ENCODE assay signal across 15 cellular contexts in genomic region chr3:139357899-139358298, GRCh38. TPM values are rescaled to one million over a fixed set of nuclear protein-coding genes. Genes with fewer than 3 reads are reported as not detected.
DNase-seq lines count a peak whose midpoint lies in the region; ATAC-seq, FAIRE-seq and TF ChIP-seq lines count a peak whose summit lies in the region.
"Had no signal": no experiment of that assay in that cellular context is flagged by ENCODE, and none has a peak within 500 bp of the region (broad histone marks: within the 10 kb centered on the region; RNA-seq: fewer than 3 reads in every experiment).

No MANE protein-coding gene starts in this region.

- H3K4me1 ChIP-seq in HepG2 (ENCODE audit: insufficient read depth, low read length): no peaks in the 10 kb centered on the region
- no peaks in the 10 kb centered on the region for H3K4me1 ChIP-seq in right lobe of liver

- H3K4me1 Mint-ChIP-seq in HFFc6 (ENCODE audit: low read depth): peaks cover 10% of the 10 kb centered on the region; the same call in 1 of the 2 replicates
- peaks cover 25% of the 10 kb centered on the region for H3K4me1 Mint-ChIP-seq in activated T-helper 2 cell treated with anti-CD3 and anti-CD28 coated beads, Interferon-gamma antibody, Interleukin-2, Interleukin-4, amounts not matched to agents 10 μg/mL and 5 μg/mL and 100 μg/mL, durations not matched to agents 14 hours and 24 hours and 36 hours (ENCODE audit: low read depth)
- peaks cover 49% of the 10 kb centered on the region for H3K4me1 Mint-ChIP-seq in stimulated activated naive CD8-positive, alpha-beta T cell treated with anti-CD3 and anti-CD28 coated beads, Interleukin-15, amount 100 ng/mL, for 72 hours

- peaks cover 6% of the 10 kb centered on the region; the same call in 1 of the 2 replicates for H4K20me1 ChIP-seq in HepG2 (ENCODE audit: insufficient read depth, low read length)

- TF ChIP-seq EP300 in HepG2 (IDR thresholded peaks at IDR 0.05; ENCODE audit: low read depth in 2 of 2, low read length in 2 of 2): no peak
- no peak for TF ChIP-seq EP300 in HepG2 (CRISPR knock-in tag; IDR thresholded peaks at IDR 0.05; ENCODE audit: borderline replicate concordance)

- H3K27ac Mint-ChIP-seq in HFFc6: peak overlapping the region; percentile 31; the same call in 1 of the 2 replicates
- peak overlapping the region; percentile 48 for H3K27ac Mint-ChIP-seq in activated T-helper 2 cell treated with anti-CD3 and anti-CD28 coated beads, Interferon-gamma antibody, Interleukin-2, Interleukin-4, amounts not matched to agents 10 μg/mL and 5 μg/mL and 100 μg/mL, durations not matched to agents 14 hours and 24 hours and 36 hours
- H3K27ac Mint-ChIP-seq in stimulated activated naive CD8-positive, alpha-beta T cell treated with anti-CD3 and anti-CD28 coated beads, Interleukin-15, amount 100 ng/mL, for 72 hours: peak overlapping the region; percentile 59 to 84
- H3K27ac Mint-ChIP-seq: dendritic cell treated with granulocyte-macrophage colony-stimulating factor and Interleukin-4, amounts not matched to agents 40 ng/mL and 50 ng/mL, for 4 days had no signal

- no peaks in the 10 kb centered on the region for H3K9me3 Mint-ChIP-seq in HFFc6
- no peaks in the 10 kb centered on the region for H3K9me3 Mint-ChIP-seq in activated T-helper 2 cell treated with anti-CD3 and anti-CD28 coated beads, Interferon-gamma antibody, Interleukin-2, Interleukin-4, amounts not matched to agents 10 μg/mL and 5 μg/mL and 100 μg/mL, durations not matched to agents 14 hours and 24 hours and 36 hours
- no peaks in the 10 kb centered on the region for H3K9me3 Mint-ChIP-seq in stimulated activated naive CD8-positive, alpha-beta T cell treated with anti-CD3 and anti-CD28 coated beads, Interleukin-15, amount 100 ng/mL, for 72 hours
- H3K9me3 Mint-ChIP-seq: dendritic cell treated with granulocyte-macrophage colony-stimulating factor and Interleukin-4, amounts not matched to agents 40 ng/mL and 50 ng/mL, for 4 days; T-cell had no signal

- no peak for TF ChIP-seq POLR2A in HepG2 (IDR thresholded peaks at IDR 0.05; ENCODE audit: insufficient read depth in 1 of 2, low read depth in 2 of 2, low read length in 2 of 2)
- no peak for TF ChIP-seq POLR2A in right lobe of liver (IDR thresholded peaks at IDR 0.05)

- H3K27me3 Mint-ChIP-seq in HFFc6 (ENCODE audit: insufficient read depth): peaks cover 6% of the 10 kb centered on the region
- H3K27me3 Mint-ChIP-seq in activated T-helper 2 cell treated with anti-CD3 and anti-CD28 coated beads, Interferon-gamma antibody, Interleukin-2, Interleukin-4, amounts not matched to agents 10 μg/mL and 5 μg/mL and 100 μg/mL, durations not matched to agents 14 hours and 24 hours and 36 hours (ENCODE audit: low read depth): no peaks in the 10 kb centered on the region
- no peaks in the 10 kb centered on the region for H3K27me3 Mint-ChIP-seq in stimulated activated naive CD8-positive, alpha-beta T cell treated with anti-CD3 and anti-CD28 coated beads, Interleukin-15, amount 100 ng/mL, for 72 hours
- H3K27me3 Mint-ChIP-seq: dendritic cell treated with granulocyte-macrophage colony-stimulating factor and Interleukin-4, amounts not matched to agents 40 ng/mL and 50 ng/mL, for 4 days; T-cell had no signal

- H3K27ac ChIP-seq in HepG2 (ENCODE audit: extremely low read length, insufficient read depth, low read length) (no peak overlapping the region), right lobe of liver (no peak overlapping the region)

- POLR2A ChIA-PET in HepG2 (lab: Yijun Ruan, JAX): no interaction called here

- H3K27me3 ChIP-seq in HepG2 (ENCODE audit: control insufficient read depth in 1 of 2, insufficient read depth in 2 of 2, low read length in 2 of 2): no peaks in the 10 kb centered on the region
- H3K27me3 ChIP-seq in right lobe of liver: no peaks in the 10 kb centered on the region

- H3K4me3 ChIP-seq in HepG2 (replicated peaks in 1 of 3; ENCODE audit: insufficient read depth in 1 of 3, low read depth in 2 of 3, low read length in 3 of 3) (no peak overlapping the region), right lobe of liver (no peak overlapping the region)

- no peaks in the 10 kb centered on the region for H3K79me2 ChIP-seq in HepG2 (ENCODE audit: insufficient read depth, low read length)

- in situ Hi-C loops in HepG2 (cut with HindIII; ENCODE audit: extremely low pct_ligation_motif_present, low pct_unique_long_range_greater_than_20kb): loop anchor here (25.0 kb wide), 1 partner anchor 671 kb away; no protein-coding TSS in a partner anchor

- H3K4me2 ChIP-seq in HepG2 (ENCODE audit: low read depth, low read length): no peak overlapping the region

- no peak for TF ChIP-seq RAD21 in HepG2 (CRISPR knock-in tag; IDR thresholded peaks at IDR 0.05)

- DNase-seq in HepG2 (ENCODE audit: low spot score): no peak
- no peak for DNase-seq in right lobe of liver
- DNase-seq in HFFc6: no peak
- DNase-seq in activated T-helper 2 cell treated with anti-CD3 and anti-CD28 coated beads, Interferon-gamma antibody, Interleukin-2, Interleukin-4, amounts not matched to agents 10 μg/mL and 5 μg/mL and 100 μg/mL, durations not matched to agents 14 hours and 24 hours and 36 hours (ENCODE audit: low spot score): no peak
- peak in 1 of 2 donors; percentile 45 for DNase-seq in stimulated activated naive CD8-positive, alpha-beta T cell treated with anti-CD3 and anti-CD28 coated beads, Interleukin-15, amount 100 ng/mL, for 72 hours
- DNase-seq in GM19240 (ENCODE audit: insufficient read length, low spot score): no peak
- no peak for DNase-seq in GM03348 (ENCODE audit: low spot score)
- no peak for DNase-seq in MV-4-11 (lab: John Stamatoyannopoulos, UW)
- DNase-seq: AML-193, anterior cingulate cortex, IMR-90, NCI-H1417 treated with DMSO at 0.1 percent for 48 hours, NCI-H446, T-cell had no signal

- CTCF ChIA-PET in HepG2 (lab: Yijun Ruan, JAX; ENCODE audit: low intra/inter-chr PET ratio, low total read pairs): no interaction called here

- H3K36me3 ChIP-seq in HepG2 (replicated peaks in 1 of 2; ENCODE audit: control insufficient read depth in 1 of 2, insufficient read depth in 2 of 2, low read length in 2 of 2) (peaks cover 15 to 87% of the 10 kb centered on the region in 2 experiments), right lobe of liver (peaks cover 12 to 96% (median 61%) of the 10 kb centered on the region in 4 donors)

- no peak overlapping the region for H2AFZ ChIP-seq in HepG2 (ENCODE audit: low read length)

- intact Hi-C loops in HepG2 (cut with micrococcal nuclease; ENCODE audit: unreplicated experiment): no loop called here
- intact Hi-C loops in right lobe of liver (cut with DNase I): no loop called here
- intact Hi-C loops in activated T-helper 2 cell treated with anti-CD3 and anti-CD28 coated beads, Interferon-gamma antibody, Interleukin-2, Interleukin-4, amounts not matched to agents 10 μg/mL and 5 μg/mL and 100 μg/mL, durations not matched to agents 14 hours and 24 hours and 36 hours (cut with micrococcal nuclease): loop anchor here (1.0 to 2.0 kb wide), 3 partner anchors 14 to 55 kb away; partner anchors contain the start of genes COPB2 and MRPS22

- H3K9ac ChIP-seq in HepG2 (ENCODE audit: insufficient read depth, low read depth, low read length): no peak overlapping the region

- no peak for FAIRE-seq in HepG2 (lab: Jason Lieb, UNC)

- ATAC-seq in HepG2: no peak
- no peak for ATAC-seq in right lobe of liver
- peak; percentile 98 for ATAC-seq in stimulated activated naive CD8-positive, alpha-beta T cell treated with anti-CD3 and anti-CD28 coated beads, Interleukin-15, amount 100 ng/mL, for 72 hours
- ATAC-seq: T-cell had no signal

- TF ChIP-seq CTCF in HepG2 (CRISPR knock-in tag; IDR thresholded peaks at IDR 0.05) (no peak), right lobe of liver (IDR thresholded peaks at IDR 0.05) (no peak), HFFc6 (IDR thresholded peaks at IDR 0.05) (no peak)

- H3K9me3 ChIP-seq in HepG2 (ENCODE audit: low read length) (no peaks in the 10 kb centered on the region), right lobe of liver (no peaks in the 10 kb centered on the region)

- no peak overlapping the region for H3K4me3 Mint-ChIP-seq in HFFc6
- H3K4me3 Mint-ChIP-seq in activated T-helper 2 cell treated with anti-CD3 and anti-CD28 coated beads, Interferon-gamma antibody, Interleukin-2, Interleukin-4, amounts not matched to agents 10 μg/mL and 5 μg/mL and 100 μg/mL, durations not matched to agents 14 hours and 24 hours and 36 hours (ENCODE audit: low read depth): no peak overlapping the region
- peak overlapping the region; percentile 32 to 69 for H3K4me3 Mint-ChIP-seq in stimulated activated naive CD8-positive, alpha-beta T cell treated with anti-CD3 and anti-CD28 coated beads, Interleukin-15, amount 100 ng/mL, for 72 hours
- H3K4me3 Mint-ChIP-seq: dendritic cell treated with granulocyte-macrophage colony-stimulating factor and Interleukin-4, amounts not matched to agents 40 ng/mL and 50 ng/mL, for 4 days; T-cell had no signal

- BruUV-seq in HepG2 (replicated peaks; lab: Mats Ljungman, UMichigan): no TSS peak

- H3K36me3 Mint-ChIP-seq in HFFc6 (ENCODE audit: low read depth): peaks cover 56% of the 10 kb centered on the region
- H3K36me3 Mint-ChIP-seq in activated T-helper 2 cell treated with anti-CD3 and anti-CD28 coated beads, Interferon-gamma antibody, Interleukin-2, Interleukin-4, amounts not matched to agents 10 μg/mL and 5 μg/mL and 100 μg/mL, durations not matched to agents 14 hours and 24 hours and 36 hours (ENCODE audit: low read depth): peaks cover 82% of the 10 kb centered on the region

- 99% methylated on average over 4 of the region's 4 CpGs for WGBS in HepG2 (ENCODE audit: low lambda C conversion rate)
- 69% methylated on average over 4 of the region's 4 CpGs for WGBS in right lobe of liver (ENCODE audit: insufficient coverage, low coverage, low lambda C conversion rate, missing lambda C conversion rate)

RNA-seq across cellular contexts. Expression of gene MRPS22, which starts 14.1 kb away (rescaled TPM):
- total RNA-seq in HepG2 (2016; rRNA removed; fragmentation: Illumina TruSeq; extraction: Trizol) (113 and 139 TPM in 2 replicates), right lobe of liver (10 to 100 TPM; 29.6 to 66.5 (median 34.8) TPM)
- total RNA-seq in HepG2 (2016; cell fraction: cytosol; rRNA removed; fragmentation: Illumina TruSeq; extraction: Trizol; ENCODE audit: low read depth): 38.6 and 46.4 TPM in 2 replicates
- 114 and 134 TPM in 2 replicates for total RNA-seq in HepG2 (2016; cell fraction: insoluble cytoplasmic fraction; rRNA removed; fragmentation: Illumina TruSeq; extraction: Trizol)
- total RNA-seq in HepG2 (2016; cell fraction: membrane; rRNA removed; fragmentation: Illumina TruSeq; extraction: Trizol): 49.5 and 56.4 TPM in 2 replicates
- total RNA-seq in HepG2 (2016; cell fraction: nucleus; rRNA removed; fragmentation: Illumina TruSeq; extraction: Trizol): 67.5 and 73.1 TPM in 2 replicates
- polyA plus RNA-seq in HepG2 (2011; rRNA removed): 37.8 and 52.7 TPM in 2 replicates
- polyA plus RNA-seq in HepG2 (2011; cell fraction: cytosol; rRNA removed): 42.9 and 45.8 TPM in 2 replicates
- 21.9 and 27.2 TPM in 2 replicates for polyA plus RNA-seq in HepG2 (2011; cell fraction: nucleus; rRNA removed)
- 40.4 and 53.7 TPM in 2 replicates for polyA plus RNA-seq in HepG2 (2012)
- polyA plus RNA-seq in HepG2 (2016; cell fraction: cytosol; fragmentation: Illumina TruSeq; extraction: Trizol; ENCODE audit: low read depth): 38.9 and 39.2 TPM in 2 replicates
- 121 and 130 TPM in 2 replicates for polyA plus RNA-seq in HepG2 (2016; cell fraction: insoluble cytoplasmic fraction; fragmentation: Illumina TruSeq; extraction: Trizol; ENCODE audit: low read depth)
- 40.0 and 46.6 TPM in 2 replicates for polyA plus RNA-seq in HepG2 (2016; cell fraction: membrane; fragmentation: Illumina TruSeq; extraction: Trizol; ENCODE audit: low read depth)
- polyA plus RNA-seq in HepG2 (2016; cell fraction: nucleus; fragmentation: Illumina TruSeq; extraction: Trizol; ENCODE audit: insufficient read depth, low read depth): 70.7 and 73.3 TPM in 2 replicates
- polyA minus RNA-seq in HepG2 (2011; rRNA and poly(A)+ RNA removed; ENCODE audit: low replicate concordance): 13.0 and 15.3 TPM in 2 replicates
- polyA minus RNA-seq in HepG2 (2011; cell fraction: cytosol; rRNA and poly(A)+ RNA removed): 20.8 and 25.8 TPM in 2 replicates
- polyA minus RNA-seq in HepG2 (2011; cell fraction: nucleus; rRNA and poly(A)+ RNA removed): 64.6 and 72.1 TPM in 2 replicates
- total RNA-seq in HFFc6 (2021; fragmentation: NEBNext Ultra II Directional; extraction: Animal tissue kit (Norgen Biotek cat#: 25700)): 10 to 100 TPM; 65.8 to 74.1 (median 71.0) TPM
- 51.2 and 51.9 TPM in 2 replicates for total RNA-seq in activated T-helper 2 cell treated with anti-CD3 and anti-CD28 coated beads, Interferon-gamma antibody, Interleukin-2, Interleukin-4, amounts not matched to agents 10 μg/mL and 5 μg/mL and 100 μg/mL, durations not matched to agents 14 hours and 24 hours and 36 hours

RNA-seq across cellular contexts. Expression of gene COPB2, which starts 31.5 kb away (rescaled TPM):
- total RNA-seq in HepG2 (2016; rRNA removed; fragmentation: Illumina TruSeq; extraction: Trizol) (217 and 344 TPM in 2 replicates), right lobe of liver (10 to 100 TPM; 59.4 to 81.9 (median 66.2) TPM)
- total RNA-seq in HepG2 (2016; cell fraction: cytosol; rRNA removed; fragmentation: Illumina TruSeq; extraction: Trizol; ENCODE audit: low read depth): 22.5 and 24.4 TPM in 2 replicates
- total RNA-seq in HepG2 (2016; cell fraction: insoluble cytoplasmic fraction; rRNA removed; fragmentation: Illumina TruSeq; extraction: Trizol): 219 and 334 TPM in 2 replicates
- 46.5 and 54.3 TPM in 2 replicates for total RNA-seq in HepG2 (2016; cell fraction: membrane; rRNA removed; fragmentation: Illumina TruSeq; extraction: Trizol)
- total RNA-seq in HepG2 (2016; cell fraction: nucleus; rRNA removed; fragmentation: Illumina TruSeq; extraction: Trizol): 136 and 143 TPM in 2 replicates
- 69.8 and 83.3 TPM in 2 replicates for polyA plus RNA-seq in HepG2 (2011; rRNA removed)
- polyA plus RNA-seq in HepG2 (2011; cell fraction: cytosol; rRNA removed): 43.9 and 56.1 TPM in 2 replicates
- polyA plus RNA-seq in HepG2 (2011; cell fraction: nucleus; rRNA removed): 68.8 and 75.9 TPM in 2 replicates
- polyA plus RNA-seq in HepG2 (2012): 73.1 and 86.5 TPM in 2 replicates
- 7.4 and 8.5 TPM in 2 replicates for polyA plus RNA-seq in HepG2 (2016; cell fraction: cytosol; fragmentation: Illumina TruSeq; extraction: Trizol; ENCODE audit: low read depth)
- 223 and 229 TPM in 2 replicates for polyA plus RNA-seq in HepG2 (2016; cell fraction: insoluble cytoplasmic fraction; fragmentation: Illumina TruSeq; extraction: Trizol; ENCODE audit: low read depth)
- polyA plus RNA-seq in HepG2 (2016; cell fraction: membrane; fragmentation: Illumina TruSeq; extraction: Trizol; ENCODE audit: low read depth): 17.5 and 20.2 TPM in 2 replicates
- polyA plus RNA-seq in HepG2 (2016; cell fraction: nucleus; fragmentation: Illumina TruSeq; extraction: Trizol; ENCODE audit: insufficient read depth, low read depth): 104 and 124 TPM in 2 replicates
- polyA minus RNA-seq in HepG2 (2011; rRNA and poly(A)+ RNA removed; ENCODE audit: low replicate concordance): 88.1 and 105 TPM in 2 replicates
- 81.4 and 88.0 TPM in 2 replicates for polyA minus RNA-seq in HepG2 (2011; cell fraction: cytosol; rRNA and poly(A)+ RNA removed)
- 208 and 229 TPM in 2 replicates for polyA minus RNA-seq in HepG2 (2011; cell fraction: nucleus; rRNA and poly(A)+ RNA removed)
- 100 to 1,000 TPM; 246 to 266 (median 260) TPM for total RNA-seq in HFFc6 (2021; fragmentation: NEBNext Ultra II Directional; extraction: Animal tissue kit (Norgen Biotek cat#: 25700))
- total RNA-seq in activated T-helper 2 cell treated with anti-CD3 and anti-CD28 coated beads, Interferon-gamma antibody, Interleukin-2, Interleukin-4, amounts not matched to agents 10 μg/mL and 5 μg/mL and 100 μg/mL, durations not matched to agents 14 hours and 24 hours and 36 hours: 119 and 120 TPM in 2 replicates

Comparison
In these comparisons a context has a peak if more than half of its experiments do, and no peak if none do; other contexts are left out.
1. H3K4me3 Mint-ChIP-seq: peak in stimulated activated naive CD8-positive, alpha-beta T cell treated with anti-CD3 and anti-CD28 coated beads, Interleukin-15, amount 100 ng/mL, for 72 hours (2 of 2); none in HFFc6 (single experiment) and activated T-helper 2 cell treated with anti-CD3 and anti-CD28 coated beads, Interferon-gamma antibody, Interleukin-2, Interleukin-4, amounts not matched to agents 10 μg/mL and 5 μg/mL and 100 μg/mL, durations not matched to agents 14 hours and 24 hours and 36 hours (single experiment).
2. Peak in every context shown above with its lines, with median percentiles within 50 percentile points of each other: H3K27ac Mint-ChIP-seq.